1 cellular context compared by ENCODE assay signal in genomic region chr19:4043966-4044365, GRCh38.
TF ChIP-seq lines count a peak whose summit lies in the region.

No MANE protein-coding gene starts in this region.

TF ChIP-seq in GM12878, 131 proteins besides CTCF, POLR2A, EP300 and RAD21:
- TF ChIP-seq HDAC2 (IDR thresholded peaks at IDR 0.05) (no peak), DPF2 (IDR thresholded peaks at IDR 0.05) (no peak), SIX5 (IDR thresholded peaks at IDR 0.05; ENCODE audit: low read depth, low read length, severe bottlenecking) (no peak), PBX3 (IDR thresholded peaks at IDR 0.05; ENCODE audit: insufficient replicate concordance, low read depth, low read length) (no peak), ZNF592 (IDR thresholded peaks at IDR 0.05) (no peak), CBX3 (IDR thresholded peaks at IDR 0.05; ENCODE audit: borderline replicate concordance, low read depth) (no peak), HDGF (IDR thresholded peaks at IDR 0.05) (no peak), NFYA (IDR thresholded peaks at IDR 0.05; ENCODE audit: borderline replicate concordance, low read depth, low read length) (no peak)
